12 cellular contexts compared by ENCODE assay signal in genomic region chr12:46390304-46390703, GRCh38. TPM values are rescaled to one million over a fixed set of nuclear protein-coding genes. Genes with fewer than 3 reads are reported as not detected.
A peak's percentile ranks its signal among the peaks of the same experiment; 100 is the strongest.
DNase-seq lines count a peak whose midpoint lies in the region; ATAC-seq and TF ChIP-seq lines count a peak whose summit lies in the region.
"Had no signal": no experiment of that assay in that cellular context is flagged by ENCODE, and none has a peak within 500 bp of the region (broad histone marks: within the 10 kb centered on the region; RNA-seq: fewer than 3 reads in every experiment).

No MANE protein-coding gene starts in this region.

- H3K27me3 Mint-ChIP-seq in activated CD8-positive, alpha-beta T cell treated with anti-CD3 and anti-CD28 coated beads for 36 hours, result no peaks in the 10 kb centered on the region
- H3K27me3 Mint-ChIP-seq in activated CD8-positive, alpha-beta T cell treated with anti-CD3 and anti-CD28 coated beads, Interleukin-2, amount 10 ng/mL, durations not matched to agents 7 days and 5 days (ENCODE audit: low read depth), result no peaks in the 10 kb centered on the region

- peaks cover 54% of the 10 kb centered on the region for H3K4me1 Mint-ChIP-seq in activated CD8-positive, alpha-beta T cell treated with anti-CD3 and anti-CD28 coated beads for 36 hours (ENCODE audit: low read depth)
- H3K4me1 Mint-ChIP-seq in activated CD8-positive, alpha-beta T cell treated with anti-CD3 and anti-CD28 coated beads, Interleukin-2, amount 10 ng/mL, durations not matched to agents 7 days and 5 days (ENCODE audit: low read depth), result peaks cover 62% of the 10 kb centered on the region

- 36% methylated on average over 1 of the region's 1 CpG for WGBS in liver
- WGBS in thyroid gland, 2 donors, result 88 to 100% methylated on average over 1 of the region's 1 CpG

- peaks cover 8% of the 10 kb centered on the region for H3K36me3 Mint-ChIP-seq in activated CD8-positive, alpha-beta T cell treated with anti-CD3 and anti-CD28 coated beads for 36 hours (ENCODE audit: low read depth)
- H3K36me3 Mint-ChIP-seq in activated CD8-positive, alpha-beta T cell treated with anti-CD3 and anti-CD28 coated beads, Interleukin-2, amount 10 ng/mL, durations not matched to agents 7 days and 5 days (ENCODE audit: low read depth), result peaks cover 27% of the 10 kb centered on the region

- H3K27ac ChIP-seq in Peyer's patch, result peak overlapping the region in 3 of 4 donors; percentile 3 to 47 (median 36)
- H3K27ac ChIP-seq in liver (ENCODE audit: low read depth in 1 of 2, low read length in 2 of 2), result peak overlapping the region; percentile 55 to 68
- H3K27ac ChIP-seq in thyroid gland, result peak overlapping the region; percentile 21 to 51 (median 34)

- POLR2A ChIA-PET in activated CD8-positive, alpha-beta T cell treated with anti-CD3 and anti-CD28 coated beads for 36 hours (lab: Charles Lee), result interaction anchor here (0.8 kb wide), 1 partner anchor 121 kb away, joined by 3 read pairs; no protein-coding TSS in a partner anchor
- POLR2A ChIA-PET in activated CD8-positive, alpha-beta T cell treated with anti-CD3 and anti-CD28 coated beads, Interleukin-2, amount 10 ng/mL, durations not matched to agents 7 days and 5 days (lab: Charles Lee), result interaction anchor here (0.6 to 2.3 kb wide), 3 partner anchors 19 to 196 kb away, joined by 3 to 9 read pairs (median 3); no protein-coding TSS in a partner anchor

- no peak for TF ChIP-seq POLR2A in Peyer's patch (IDR thresholded peaks at IDR 0.05)
- no peak for TF ChIP-seq POLR2A in thyroid gland (IDR thresholded peaks at IDR 0.05)

- TF ChIP-seq CTCF in activated CD8-positive, alpha-beta T cell treated with anti-CD3 and anti-CD28 coated beads for 36 hours (IDR thresholded peaks at IDR 0.05), result no peak
- TF ChIP-seq CTCF in Peyer's patch (IDR thresholded peaks at IDR 0.05) (no peak), liver (IDR thresholded peaks at IDR 0.05; ENCODE audit: low read depth, low read length, missing input control) (no peak), thyroid gland (IDR thresholded peaks at IDR 0.05) (no peak)

- no peak for DNase-seq in activated CD8-positive, alpha-beta T cell treated with anti-CD3 and anti-CD28 coated beads for 36 hours
- no peak for DNase-seq in activated CD8-positive, alpha-beta T cell treated with anti-CD3 and anti-CD28 coated beads, Interleukin-2, amount 10 ng/mL, durations not matched to agents 7 days and 5 days
- DNase-seq in Peyer's patch (no peak), thyroid gland (no peak), NCI-H774 (lab: John Stamatoyannopoulos, UW) (no peak), NCI-H748 treated with DMSO at 0.1 percent for 48 hours (lab: John Stamatoyannopoulos, UW) (no peak), activated gamma-delta T cell (lab: John Stamatoyannopoulos, UW) (no peak)
- DNase-seq: caudate nucleus, GF-D8, mammary epithelial cell, NCI-H510A treated with DMSO at 0.1 percent for 48 hours had no signal

- ATAC-seq in activated CD8-positive, alpha-beta T cell treated with anti-CD3 and anti-CD28 coated beads for 36 hours, result no peak
- no peak for ATAC-seq in activated CD8-positive, alpha-beta T cell treated with anti-CD3 and anti-CD28 coated beads, Interleukin-2, amount 10 ng/mL, durations not matched to agents 7 days and 5 days

- peak in 1 of 2 donors; percentile 45 for TF ChIP-seq RAD21 in liver (IDR thresholded peaks at IDR 0.05)

- H3K9me3 Mint-ChIP-seq in activated CD8-positive, alpha-beta T cell treated with anti-CD3 and anti-CD28 coated beads for 36 hours, result no peaks in the 10 kb centered on the region
- no peaks in the 10 kb centered on the region for H3K9me3 Mint-ChIP-seq in activated CD8-positive, alpha-beta T cell treated with anti-CD3 and anti-CD28 coated beads, Interleukin-2, amount 10 ng/mL, durations not matched to agents 7 days and 5 days (ENCODE audit: insufficient read depth)

- no peaks in the 10 kb centered on the region for H3K36me3 ChIP-seq in Peyer's patch
- peaks cover 0 to 4% (median 0%) of the 10 kb centered on the region in 4 donors for H3K36me3 ChIP-seq in liver (ENCODE audit: control insufficient read depth in 4 of 4, insufficient read depth in 3 of 4, low read depth in 1 of 4, low read length in 3 of 4)
- H3K36me3 ChIP-seq in thyroid gland, result no peaks in the 10 kb centered on the region

- H3K4me3 ChIP-seq in Peyer's patch, result no peak overlapping the region
- peak overlapping the region in 2 of 3 donors; percentile 24 to 54 for H3K4me3 ChIP-seq in liver (ENCODE audit: low read depth in 1 of 3, low read length in 3 of 3)
- no peak overlapping the region for H3K4me3 ChIP-seq in thyroid gland (replicated peaks in 1 of 3)

- H3K27ac Mint-ChIP-seq in activated CD8-positive, alpha-beta T cell treated with anti-CD3 and anti-CD28 coated beads for 36 hours, result peak overlapping the region; percentile 21
- H3K27ac Mint-ChIP-seq in activated CD8-positive, alpha-beta T cell treated with anti-CD3 and anti-CD28 coated beads, Interleukin-2, amount 10 ng/mL, durations not matched to agents 7 days and 5 days, result no peak overlapping the region

- peaks cover 0 to 32% (median 5%) of the 10 kb centered on the region in 4 donors for H3K4me1 ChIP-seq in Peyer's patch
- H3K4me1 ChIP-seq in liver (ENCODE audit: control insufficient read depth in 4 of 4, insufficient read depth in 4 of 4, low read length in 3 of 4), result peaks cover 6 to 32% (median 24%) of the 10 kb centered on the region in 4 donors
- peaks cover 33 to 44% of the 10 kb centered on the region in 2 donors for H3K4me1 ChIP-seq in thyroid gland

- CTCF ChIA-PET in activated CD8-positive, alpha-beta T cell treated with anti-CD3 and anti-CD28 coated beads for 36 hours (lab: Charles Lee), result interaction anchor here (1.0 to 1.3 kb wide), 2 partner anchors 136 to 241 kb away, joined by 3 read pairs; no protein-coding TSS in a partner anchor
- CTCF ChIA-PET in activated CD8-positive, alpha-beta T cell treated with anti-CD3 and anti-CD28 coated beads, Interleukin-2, amount 10 ng/mL, durations not matched to agents 7 days and 5 days (lab: Charles Lee), result interaction anchor here (1.1 to 1.9 kb wide), 6 partner anchors 13 to 271 kb away, joined by 3 to 5 read pairs (median 4); no protein-coding TSS in a partner anchor

- no peak overlapping the region for H3K4me3 Mint-ChIP-seq in activated CD8-positive, alpha-beta T cell treated with anti-CD3 and anti-CD28 coated beads for 36 hours
- H3K4me3 Mint-ChIP-seq in activated CD8-positive, alpha-beta T cell treated with anti-CD3 and anti-CD28 coated beads, Interleukin-2, amount 10 ng/mL, durations not matched to agents 7 days and 5 days, result no peak overlapping the region

- H3K9me3 ChIP-seq in Peyer's patch, result no peaks in the 10 kb centered on the region
- H3K9me3 ChIP-seq in liver (ENCODE audit: control insufficient read depth in 4 of 4, low read length in 3 of 4), result no peaks in the 10 kb centered on the region
- no peaks in the 10 kb centered on the region for H3K9me3 ChIP-seq in thyroid gland

- H3K27me3 ChIP-seq in Peyer's patch (no peaks in the 10 kb centered on the region), liver (ENCODE audit: control insufficient read depth in 4 of 4, insufficient read depth in 4 of 4, low read length in 3 of 4) (no peaks in the 10 kb centered on the region), thyroid gland (no peaks in the 10 kb centered on the region)

- intact Hi-C loops in activated CD8-positive, alpha-beta T cell treated with anti-CD3 and anti-CD28 coated beads for 36 hours (cut with micrococcal nuclease), result no loop called here
- intact Hi-C loops in thyroid gland (cut with DNase I), result loop anchor here (10.0 kb wide), 1 partner anchor 54 kb away; no protein-coding TSS in a partner anchor

- peak overlapping the region in 1 of 2 donors; percentile 9 for H3K9ac ChIP-seq in liver (ENCODE audit: low read depth in 1 of 2, low read length in 2 of 2)

TF ChIP-seq in liver, 16 proteins besides CTCF, POLR2A, EP300 and RAD21 (continues in another document):
- no peak for TF ChIP-seq EGR1 (IDR thresholded peaks at IDR 0.05; ENCODE audit: low read depth in 2 of 2)
- TF ChIP-seq RXRA (IDR thresholded peaks at IDR 0.05), result peak in 1 of 2 donors; percentile 21
- TF ChIP-seq, protein P1, sequence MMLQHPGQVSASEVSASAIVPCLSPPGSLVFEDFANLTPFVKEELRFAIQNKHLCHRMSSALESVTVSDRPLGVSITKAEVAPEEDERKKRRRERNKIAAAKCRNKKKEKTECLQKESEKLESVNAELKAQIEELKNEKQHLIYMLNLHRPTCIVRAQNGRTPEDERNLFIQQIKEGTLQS (IDR thresholded peaks at IDR 0.05), result no peak
- no peak for TF ChIP-seq FOXA1 (IDR thresholded peaks at IDR 0.05)
- no peak for TF ChIP-seq FOXA2 (IDR thresholded peaks at IDR 0.05)
- no peak for TF ChIP-seq NR2F2 (IDR thresholded peaks at IDR 0.05)
- TF ChIP-seq, protein P2, sequence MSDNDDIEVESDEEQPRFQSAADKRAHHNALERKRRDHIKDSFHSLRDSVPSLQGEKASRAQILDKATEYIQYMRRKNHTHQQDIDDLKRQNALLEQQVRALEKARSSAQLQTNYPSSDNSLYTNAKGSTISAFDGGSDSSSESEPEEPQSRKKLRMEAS (IDR thresholded peaks at IDR 0.05), result no peak
- no peak for TF ChIP-seq GABPA (IDR thresholded peaks at IDR 0.05 in 1 of 2, conservative IDR thresholded peaks at IDR 0.05 in 1 of 2)
- TF ChIP-seq SP1 (IDR thresholded peaks at IDR 0.05), result peak; percentile 69
- no peak for TF ChIP-seq TAF1 (conservative IDR thresholded peaks at IDR 0.05)

RNA-seq across cellular contexts. Expression of gene SLC38A2, which starts 17.7 kb away (rescaled TPM):
- 100 to 1,000 TPM; 216 to 219 TPM for total RNA-seq in activated CD8-positive, alpha-beta T cell treated with anti-CD3 and anti-CD28 coated beads for 36 hours
- 100 to 1,000 TPM; 194 to 200 TPM for total RNA-seq in activated CD8-positive, alpha-beta T cell treated with anti-CD3 and anti-CD28 coated beads, Interleukin-2, amount 10 ng/mL, durations not matched to agents 7 days and 5 days
- total RNA-seq in Peyer's patch, result 100 to 1,000 TPM in 3 of 4 donors, 10 to 100 TPM in 1; 93.1 to 173 (median 134) TPM
- total RNA-seq in liver, result 100 to 1,000 TPM in 1 of 2 donors, 10 to 100 TPM in 1; 85.7 to 472 TPM
- 100 to 1,000 TPM in 1 of 2 donors, 10 to 100 TPM in 1; 50.6 to 109 TPM for polyA plus RNA-seq in liver
- total RNA-seq in thyroid gland, result 100 to 1,000 TPM; 210 to 460 (median 314) TPM

Comparison
In these comparisons a context has a peak if more than half of its experiments do, and no peak if none do; other contexts are left out.
1. H3K4me3 ChIP-seq: peak in liver (2 of 3); none in Peyer's patch (0 of 4) and thyroid gland (0 of 3).
2. Peak in every context shown above with its lines, with median percentiles within 50 percentile points of each other: H3K27ac ChIP-seq.